20 cellular contexts compared by ENCODE assay signal in the genomic region with DNA sequence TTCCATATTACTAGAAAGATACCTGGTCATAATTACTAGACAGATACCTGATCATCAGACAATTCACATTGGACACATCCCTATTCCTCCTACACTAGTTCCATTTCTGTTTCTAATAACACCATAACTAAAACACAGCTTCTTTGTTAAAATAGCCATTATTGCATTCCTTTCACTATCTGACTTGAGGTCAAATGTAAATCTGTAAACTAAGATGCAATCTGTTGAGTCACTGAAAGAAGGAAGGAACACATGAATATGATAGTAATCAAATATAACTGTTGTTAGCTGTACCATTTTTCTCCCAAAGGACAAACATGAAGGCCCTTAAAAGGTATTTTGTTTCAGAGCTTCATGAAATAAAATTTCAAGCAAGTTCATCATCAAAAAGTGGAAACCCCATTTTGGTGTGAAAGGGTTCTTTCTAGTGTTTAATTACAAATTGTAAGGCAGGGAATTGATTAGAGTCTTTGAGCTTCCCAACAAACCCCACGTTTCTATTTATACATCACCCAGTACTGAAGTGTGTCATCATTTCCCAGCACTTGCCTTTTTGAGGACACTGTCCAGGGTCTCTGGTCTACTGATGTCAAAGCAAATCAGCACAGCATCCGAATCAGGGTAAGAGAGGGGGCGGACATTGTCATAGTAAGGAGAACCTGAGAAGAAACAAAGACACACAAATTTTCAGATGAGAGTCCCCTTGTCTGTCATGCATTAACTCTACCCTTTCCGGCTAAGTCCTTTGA. TPM values are rescaled to one million over a fixed set of nuclear protein-coding genes. Genes with fewer than 3 reads are reported as not detected.
DNase-seq lines count a peak whose midpoint lies in the region; FAIRE-seq and TF ChIP-seq lines count a peak whose summit lies in the region.
"Had no signal": no experiment of that assay in that cellular context is flagged by ENCODE, and none has a peak within 500 bp of the region (broad histone marks: within the 10 kb centered on the region; RNA-seq: fewer than 3 reads in every experiment).

No MANE protein-coding gene starts in this region.

- DNase-seq in GM04504 (ENCODE audit: low read depth): peak; percentile 10
- DNase-seq in amniotic epithelial cell (ENCODE audit: low read depth): peak; percentile 42
- peak; percentile 39 for DNase-seq in fibroblast of villous mesenchyme (ENCODE audit: low read depth)
- no peak for DNase-seq in small intestine
- DNase-seq in RCC 7860 (ENCODE audit: low spot score): no peak
- DNase-seq in DMS114 treated with DMSO at 0.1 percent for 48 hours (lab: John Stamatoyannopoulos, UW; ENCODE audit: unreplicated experiment): no peak
- DNase-seq in NCI-H2171 (lab: John Stamatoyannopoulos, UW): no peak
- no peak for DNase-seq in GM20000 (ENCODE audit: low spot score)
- DNase-seq: activated CD4-positive, alpha-beta T cell treated with anti-CD3 and anti-CD28 coated beads, Interleukin-2, amount 10 ng/mL, durations not matched to agents 7 days and 5 days; anterior cingulate cortex; BE2C; endodermal cell; MG63; NCI-H2227 treated with DMSO at 0.1 percent for 48 hours; stimulated activated CD4-positive, alpha-beta T cell treated with anti-CD3 and anti-CD28 coated beads, Interleukin-4, amount 100 ng/mL, for 24 hours; stimulated activated naive B cell treated with anti-CD40 and anti-IgM and Interleukin-4, amounts not matched to agents 10 μg/mL and 1 μg/mL and 100 μg/mL, for 72 hours had no signal

- H3K27me3 ChIP-seq in small intestine (ENCODE audit: control insufficient read depth in 2 of 2, insufficient read depth in 2 of 2, low read length in 2 of 2): no peaks in the 10 kb centered on the region
- H3K27me3 ChIP-seq: BE2C, MG63 had no signal

- peaks cover 10 to 22% of the 10 kb centered on the region in 2 donors for H3K4me1 ChIP-seq in small intestine (ENCODE audit: control insufficient read depth in 2 of 2, insufficient read depth in 1 of 2, low read depth in 1 of 2, low read length in 1 of 2)
- H3K4me1 ChIP-seq: BE2C, prostate gland had no signal

- H3K27ac ChIP-seq in small intestine (ENCODE audit: low read depth in 1 of 2, low read length in 1 of 2): peak overlapping the region; percentile 59 to 77

- no peak for TF ChIP-seq CTCF in fibroblast of villous mesenchyme (IDR thresholded peaks at IDR 0.05; ENCODE audit: insufficient read depth, low read depth, low read length)
- no peak for TF ChIP-seq CTCF in GM20000 (IDR thresholded peaks at IDR 0.05; ENCODE audit: extremely low read depth, missing control alignments)

- no peak for FAIRE-seq in small intestine (lab: Jason Lieb, UNC)
- no peak for FAIRE-seq in RCC 7860 (lab: Jason Lieb, UNC)
- FAIRE-seq: GM18507 had no signal

- peak overlapping the region; percentile 10 for H3K4me3 ChIP-seq in fibroblast of villous mesenchyme (ENCODE audit: low read depth, low read length)
- H3K4me3 ChIP-seq in small intestine (ENCODE audit: low read depth in 1 of 2, low read length in 2 of 2): no peak overlapping the region
- H3K4me3 ChIP-seq: HAP-1, MG63, prostate gland had no signal

- no peaks in the 10 kb centered on the region for H3K9me3 ChIP-seq in small intestine (ENCODE audit: control insufficient read depth, low read depth)
- H3K9me3 ChIP-seq: BE2C, HAP-1, MG63, prostate gland had no signal

- H3K36me3 ChIP-seq in small intestine (ENCODE audit: control insufficient read depth in 2 of 2, insufficient read depth in 2 of 2, low read length in 2 of 2): peaks cover 0 to 9% of the 10 kb centered on the region in 2 donors
- H3K36me3 ChIP-seq: prostate gland had no signal

- WGBS in small intestine, 3 donors: 80 to 84% (median 83%) methylated on average over 4 of the region's 4 CpGs

RNA-seq across cellular contexts. Expression of a gene that starts 13.0 kb away (rescaled TPM):
- 635 and 1,266 TPM in 2 replicates for total RNA-seq in fibroblast of villous mesenchyme
- polyA plus RNA-seq in small intestine: 10 to 100 TPM; 14.8 to 28.4 (median 20.6) TPM
- total RNA-seq: activated CD4-positive, alpha-beta T cell treated with anti-CD3 and anti-CD28 coated beads, Interleukin-2, amount 10 ng/mL, durations not matched to agents 7 days and 5 days; T-helper 1 cell treated with Interleukin-12 subunit alpha and Interleukin-12 subunit beta and Interleukin-4 antibody, amounts not matched to agents 30 ng/mL and 1 ng/mL, for 36 hours had no signal

Comparison
In these comparisons a context has a peak if more than half of its experiments do, and no peak if none do; other contexts are left out.
1. DNase-seq: peak in GM04504 (single experiment), amniotic epithelial cell (single experiment) and fibroblast of villous mesenchyme (single experiment); none in small intestine (single experiment), RCC 7860 (single experiment), DMS114 treated with DMSO at 0.1 percent for 48 hours (single experiment), NCI-H2171 (single experiment) and GM20000 (single experiment).